In genomic region chr14:37903561-37904191, GRCh38 we compare ENCODE assay signal across 8 cellular contexts.
DNase-seq lines count a peak whose midpoint lies in the region; ATAC-seq, FAIRE-seq and TF ChIP-seq lines count a peak whose summit lies in the region.

No MANE protein-coding gene starts in this region.

- intact Hi-C loops in OCI-LY7 (cut with micrococcal nuclease; ENCODE audit: unreplicated experiment) (loop anchor here (1.0 to 10.0 kb wide), 3 partner anchors 294 to 964 kb away; no protein-coding TSS in a partner anchor), mucosa of descending colon (cut with DNase I, micrococcal nuclease) (no loop called here)

- no peaks in the 10 kb centered on the region for H3K23me2 ChIP-seq in H1 (ENCODE audit: low read depth, low read length)

- 25% methylated on average over 8 of the region's 8 CpGs; no CpG with 5 or more reads in 1 of the 2 experiments for WGBS in H1 (ENCODE audit: extremely low coverage in 1 of 2, insufficient coverage in 1 of 2, insufficient read length in 1 of 2, insufficient replicate concordance in 2 of 2, low coverage in 1 of 2, low lambda C conversion rate in 2 of 2, missing lambda C conversion rate in 1 of 2), 2 experiments

- peak; percentile 79 to 82 for TF ChIP-seq RAD21 in H1 (IDR thresholded peaks at IDR 0.05 in 1 of 2, conservative IDR thresholded peaks at IDR 0.05 in 1 of 2; ENCODE audit: low read depth in 2 of 2, low read length in 2 of 2)

- TF ChIP-seq CTCF in HL-60 (IDR thresholded peaks at IDR 0.05; ENCODE audit: insufficient read depth, low read length) = peak; percentile 14
- peak; percentile 94 for TF ChIP-seq CTCF in OCI-LY7 (conservative IDR thresholded peaks at IDR 0.05; ENCODE audit: low read length)
- peak in 2 of 3 experiments; percentile 50 to 54; a peak in 3 of 4 replicates for TF ChIP-seq CTCF in H1 (IDR thresholded peaks at IDR 0.05; ENCODE audit: control extremely low read depth in 1 of 3, insufficient read depth in 1 of 3, low read depth in 1 of 3, low read length in 3 of 3)
- TF ChIP-seq CTCF in mucosa of descending colon (IDR thresholded peaks at IDR 0.05) = no peak

- H4K91ac ChIP-seq in H1 (replicated peaks; ENCODE audit: insufficient read length, low read length) = no peak overlapping the region

- H3K27me3 ChIP-seq in HL-60 (ENCODE audit: insufficient read depth, poor library complexity, severe bottlenecking) (no peaks in the 10 kb centered on the region), H1 (replicated peaks in 1 of 4; ENCODE audit: control insufficient read depth in 3 of 4, extremely low read depth in 1 of 4, insufficient read depth in 3 of 4, low read length in 3 of 4) (peaks cover 0 to 5% (median under 1%) of the 10 kb centered on the region in 4 experiments; a peak in 2 of 7 replicates)

- TF ChIP-seq POLR2A in H1 (IDR thresholded peaks at IDR 0.05; ENCODE audit: control extremely low read depth in 1 of 2, low read depth in 2 of 2, low read length in 2 of 2) = no peak

- H3K4me3 ChIP-seq in HL-60 (replicated peaks; ENCODE audit: insufficient read depth, low read length) (no peak overlapping the region), OCI-LY7 (ENCODE audit: low read depth, low read length, poor library complexity, severe bottlenecking) (no peak overlapping the region), H1 (ENCODE audit: extremely low read depth in 1 of 4, insufficient read depth in 2 of 4, low read depth in 3 of 4, low read length in 4 of 4) (no peak overlapping the region), mucosa of descending colon (no peak overlapping the region)

- no peaks in the 10 kb centered on the region for H4K20me1 ChIP-seq in OCI-LY7 (ENCODE audit: insufficient read depth, low read length)
- no peaks in the 10 kb centered on the region for H4K20me1 ChIP-seq in H1 (replicated peaks in 1 of 2; ENCODE audit: control insufficient read depth in 1 of 2, insufficient read depth in 2 of 2, low read length in 2 of 2)

- no peak overlapping the region for H2BK120ac ChIP-seq in H1 (replicated peaks; ENCODE audit: low read depth, low read length)

- H3K9me3 ChIP-seq in OCI-LY7 (ENCODE audit: low read length) (no peaks in the 10 kb centered on the region), H1 (ENCODE audit: insufficient read depth in 2 of 2, low read depth in 1 of 2, low read length in 1 of 2) (no peaks in the 10 kb centered on the region; a peak in 1 of 4 replicates), mucosa of descending colon (no peaks in the 10 kb centered on the region)

- no peak overlapping the region for H3K56ac ChIP-seq in H1 (replicated peaks; ENCODE audit: insufficient read length, low read depth, low read length)

- H3K79me2 ChIP-seq in OCI-LY7 (ENCODE audit: insufficient read depth, low read depth, low read length) = no peaks in the 10 kb centered on the region
- H3K79me2 ChIP-seq in H1 (ENCODE audit: control insufficient read depth in 1 of 2, insufficient read depth in 2 of 2, low read length in 2 of 2) = no peaks in the 10 kb centered on the region

- TF ChIP-seq EP300 in H1 (IDR thresholded peaks at IDR 0.05; ENCODE audit: borderline replicate concordance in 1 of 2, low read depth in 2 of 2, low read length in 2 of 2) = no peak

- no peak overlapping the region for H2BK15ac ChIP-seq in H1 (ENCODE audit: low read length)

- no peak overlapping the region for H3K4me2 ChIP-seq in OCI-LY7 (ENCODE audit: low read length)
- H3K4me2 ChIP-seq in H1 (ENCODE audit: insufficient read depth in 1 of 2, low read depth in 2 of 2, low read length in 2 of 2) = peak overlapping the region in 1 of 2 experiments; percentile 54; a peak in 1 of 4 replicates

- no peak overlapping the region for H4K5ac ChIP-seq in H1 (ENCODE audit: insufficient read length, low read depth, low read length)

- H3K9ac ChIP-seq in H1 (replicated peaks in 1 of 4; ENCODE audit: extremely low read depth in 1 of 4, low read depth in 3 of 4, low read length in 3 of 4) = no peak overlapping the region

- H3K36me3 ChIP-seq in OCI-LY7 (ENCODE audit: insufficient read depth, low read length) = no peaks in the 10 kb centered on the region
- H3K36me3 ChIP-seq in H1 (ENCODE audit: control insufficient read depth in 2 of 4, insufficient read depth in 4 of 4, low read length in 3 of 4) = no peaks in the 10 kb centered on the region
- no peaks in the 10 kb centered on the region for H3K36me3 ChIP-seq in mucosa of descending colon (ENCODE audit: low read depth)

- H3K79me1 ChIP-seq in H1 (ENCODE audit: low read depth, low read length) = no peaks in the 10 kb centered on the region

- DNase-seq in NCI-H1417 (lab: John Stamatoyannopoulos, UW) = peak; percentile 32 to 76 (median 75)
- no peak for DNase-seq in NCI-H1417 treated with DMSO at 0.1 percent for 48 hours (lab: John Stamatoyannopoulos, UW)
- DNase-seq in HL-60 (ENCODE audit: low read depth in 1 of 2, low spot score in 1 of 2) = peak in 1 of 2 experiments; percentile 8
- DNase-seq in OCI-LY7 (ENCODE audit: low spot score) = peak; percentile 74
- no peak for DNase-seq in H1 (ENCODE audit: low read depth in 1 of 2, low spot score in 2 of 2)
- DNase-seq in mucosa of descending colon = peak in 1 of 3 donors; percentile 20

- H3K27ac ChIP-seq in HL-60 (replicated peaks) (no peak overlapping the region), OCI-LY7 (ENCODE audit: low read depth, low read length, poor library complexity, severe bottlenecking) (no peak overlapping the region), H1 (ENCODE audit: low read depth, low read length) (no peak overlapping the region)

- no peak overlapping the region for H4K8ac ChIP-seq in H1 (ENCODE audit: extremely low read depth, insufficient read depth, low read length)

- no TSS peak for BruUV-seq in OCI-LY7 (replicated peaks; lab: Mats Ljungman, UMichigan)

- H3K14ac ChIP-seq in H1 (ENCODE audit: insufficient read length) = no peak overlapping the region

- H2BK5ac ChIP-seq in H1 (ENCODE audit: low read depth, low read length) = no peak overlapping the region

- peak overlapping the region; percentile 31 for H2AFZ ChIP-seq in OCI-LY7 (ENCODE audit: low read length)
- peak overlapping the region; percentile 97 for H2AFZ ChIP-seq in H1 (ENCODE audit: low read length)

- H2BK20ac ChIP-seq in H1 (ENCODE audit: low read length) = no peak overlapping the region

- no peak overlapping the region for H3K23ac ChIP-seq in H1 (ENCODE audit: insufficient read length)

- no peak overlapping the region for H2AK5ac ChIP-seq in H1 (ENCODE audit: low read depth, low read length)

- no peaks in the 10 kb centered on the region for H3K9me2 ChIP-seq in OCI-LY7 (ENCODE audit: insufficient read depth, low read length)

- CTCF ChIA-PET in OCI-LY7 (lab: Charles Lee; ENCODE audit: unreplicated experiment) (no interaction called here), H1 (lab: Charles Lee; ENCODE audit: partially characterized antibody) (interaction anchor here (0.6 to 3.1 kb wide), 35 partner anchors 9 to 962 kb away, joined by 3 to 10 read pairs (median 3); partner anchors contain the start of genes CLEC14A and SSTR1)

- no peak overlapping the region for H3K4ac ChIP-seq in H1 (replicated peaks; ENCODE audit: insufficient read length, low read depth, low read length)

- ATAC-seq in mucosa of descending colon = peak; percentile 39
- ATAC-seq in GM21825 (IDR thresholded peaks at IDR 0.05; ENCODE audit: unreplicated experiment) = no peak
- ATAC-seq in GM18873 (IDR thresholded peaks at IDR 0.05; ENCODE audit: low FRiP score, unreplicated experiment) = no peak

- POLR2A ChIA-PET in OCI-LY7 (lab: Charles Lee) (interaction anchor here (0.6 to 0.7 kb wide), 2 partner anchors 47 to 815 kb away, joined by 3 to 7 read pairs; no protein-coding TSS in a partner anchor), H1 (lab: Charles Lee; ENCODE audit: partially characterized antibody) (interaction anchor here (0.6 to 7.0 kb wide), 5 partner anchors 8 to 304 kb away, joined by 3 to 53 read pairs (median 19); partner anchors contain the start of gene SSTR1)

- H3K4me1 ChIP-seq in OCI-LY7 (ENCODE audit: insufficient read depth, low read length, poor library complexity, severe bottlenecking) = no peaks in the 10 kb centered on the region
- peaks cover 0 to 2% (median 0%) of the 10 kb centered on the region in 4 experiments; a peak in 1 of 7 replicates for H3K4me1 ChIP-seq in H1 (replicated peaks in 1 of 4; ENCODE audit: control insufficient read depth in 3 of 4, insufficient read depth in 4 of 4, low read length in 3 of 4)
- no peaks in the 10 kb centered on the region for H3K4me1 ChIP-seq in mucosa of descending colon (ENCODE audit: low read depth)

- FAIRE-seq in H1 (lab: Jason Lieb, UNC) = peak; percentile 42

- no peak overlapping the region for H3K18ac ChIP-seq in H1 (ENCODE audit: extremely low read depth, low read length)

- H2BK12ac ChIP-seq in H1 (ENCODE audit: low read depth, low read length) = no peak overlapping the region

TF ChIP-seq in H1, 55 proteins besides CTCF, POLR2A, EP300 and RAD21 (continues in another document):
- TF ChIP-seq TAF1 (IDR thresholded peaks at IDR 0.05; ENCODE audit: low read depth, low read length) = no peak
- no peak for TF ChIP-seq CHD2 (IDR thresholded peaks at IDR 0.05; ENCODE audit: low read length)
- TF ChIP-seq BRCA1 (IDR thresholded peaks at IDR 0.05; ENCODE audit: low read depth, low read length) = no peak
- no peak for TF ChIP-seq SIN3A (conservative IDR thresholded peaks at IDR 0.05 in 1 of 2, IDR thresholded peaks at IDR 0.05 in 1 of 2; ENCODE audit: low read depth in 1 of 2, low read length in 2 of 2)
- no peak for TF ChIP-seq HDAC6 (IDR thresholded peaks at IDR 0.05; ENCODE audit: low read depth, low read length)
- TF ChIP-seq RFX5 (IDR thresholded peaks at IDR 0.05; ENCODE audit: borderline replicate concordance, low read depth, low read length) = no peak
- no peak for TF ChIP-seq GTF2F1 (IDR thresholded peaks at IDR 0.05; ENCODE audit: borderline replicate concordance, low read depth, low read length)
- TF ChIP-seq RBBP5 (IDR thresholded peaks at IDR 0.05; ENCODE audit: borderline replicate concordance, low read depth, low read length) = no peak
- TF ChIP-seq CREB1 (IDR thresholded peaks at IDR 0.05) = no peak
- no peak for TF ChIP-seq JUN (IDR thresholded peaks at IDR 0.05; ENCODE audit: low read depth, low read length)
- TF ChIP-seq EZH2 (IDR thresholded peaks at IDR 0.05; ENCODE audit: low read depth, low read length, severe bottlenecking) = no peak
- no peak for TF ChIP-seq SP2 (IDR thresholded peaks at IDR 0.05; ENCODE audit: low read length)
- no peak for TF ChIP-seq BCL11A (IDR thresholded peaks at IDR 0.05; ENCODE audit: low read depth in 2 of 2, low read length in 2 of 2)
- no peak for TF ChIP-seq CHD1 (IDR thresholded peaks at IDR 0.05; ENCODE audit: low read depth, low read length)
- no peak for TF ChIP-seq TAF7 (optimal IDR thresholded peaks at IDR 0.05; ENCODE audit: borderline replicate concordance, low read depth, low read length)

Comparison
In these comparisons a context has a peak if more than half of its experiments do, and no peak if none do; other contexts are left out.
1. DNase-seq: peak in NCI-H1417 (3 of 3) and OCI-LY7 (single experiment); none in NCI-H1417 treated with DMSO at 0.1 percent for 48 hours (single experiment) and H1 (0 of 2).